22 cellular contexts compared by ENCODE assay signal in the genomic region with DNA sequence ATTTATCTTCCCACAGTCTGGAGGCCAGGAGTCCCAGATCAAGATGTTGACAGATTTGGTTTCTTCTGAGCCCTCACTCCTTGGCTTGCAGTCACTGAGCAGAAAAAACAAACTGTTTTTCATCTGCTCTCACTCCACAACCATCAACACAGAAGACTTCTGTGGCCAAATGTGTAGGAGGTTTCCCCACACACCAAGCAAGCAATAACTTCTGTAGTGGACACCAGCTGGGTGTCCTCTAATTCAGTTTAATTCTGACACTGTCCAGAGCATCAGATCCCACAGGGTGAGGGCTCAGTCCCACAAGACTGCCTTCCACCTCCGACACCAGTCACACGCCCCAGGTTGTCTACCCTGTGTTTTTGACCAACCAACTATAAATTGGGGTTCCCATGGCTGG.
DNase-seq lines count a peak whose midpoint lies in the region; ATAC-seq, FAIRE-seq and TF ChIP-seq lines count a peak whose summit lies in the region.
"Had no signal": no experiment of that assay in that cellular context is flagged by ENCODE, and none has a peak within 500 bp of the region (broad histone marks: within the 10 kb centered on the region; RNA-seq: fewer than 3 reads in every experiment).

No MANE protein-coding gene starts in this region.

- H3K18ac ChIP-seq in H1 (ENCODE audit: extremely low read depth, low read length) = no peak overlapping the region

- no peaks in the 10 kb centered on the region for H3K79me1 ChIP-seq in H1 (ENCODE audit: low read depth, low read length)

- CTCF ChIA-PET in H1 (lab: Charles Lee; ENCODE audit: partially characterized antibody) = interaction anchor here (1.3 kb wide), 1 partner anchor 192 kb away, joined by 3 read pairs; no protein-coding TSS in a partner anchor

- H3K4me2 ChIP-seq in H1 (ENCODE audit: insufficient read depth in 1 of 2, low read depth in 2 of 2, low read length in 2 of 2) = no peak overlapping the region

- H3K23ac ChIP-seq in H1 (ENCODE audit: insufficient read length) = peak overlapping the region; percentile 12

- H3K9me3 ChIP-seq in SJSA1 (replicated peaks) (no peaks in the 10 kb centered on the region), H1 (ENCODE audit: insufficient read depth in 2 of 2, low read depth in 1 of 2, low read length in 1 of 2) (no peaks in the 10 kb centered on the region), left lung (no peaks in the 10 kb centered on the region), stomach smooth muscle (ENCODE audit: control insufficient read depth in 2 of 2, low read length in 2 of 2) (no peaks in the 10 kb centered on the region)
- H3K9me3 ChIP-seq: upper lobe of left lung had no signal

- no peak overlapping the region for H2BK20ac ChIP-seq in H1 (ENCODE audit: low read length)

- intact Hi-C loops in left lung (cut with DNase I) = no loop called here

- 0 out of 4 replicates have a peak, but pooled peaks cover 0 to 3% of the 10 kb centered on the region in 2 experiments for H3K79me2 ChIP-seq in H1 (ENCODE audit: control insufficient read depth in 1 of 2, insufficient read depth in 2 of 2, low read length in 2 of 2)

- no peak overlapping the region for H3K4ac ChIP-seq in H1 (replicated peaks; ENCODE audit: insufficient read length, low read depth, low read length)

- H3K9ac ChIP-seq in H1 (replicated peaks in 1 of 4; ENCODE audit: extremely low read depth in 1 of 4, low read depth in 3 of 4, low read length in 3 of 4) (no peak overlapping the region), stomach smooth muscle (ENCODE audit: low read length in 2 of 2) (no peak overlapping the region)

- no peak for TF ChIP-seq POLR2A in H1 (IDR thresholded peaks at IDR 0.05; ENCODE audit: control extremely low read depth in 1 of 2, low read depth in 2 of 2, low read length in 2 of 2)

- H2BK5ac ChIP-seq in H1 (ENCODE audit: low read depth, low read length) = no peak overlapping the region

- FAIRE-seq in H1 (lab: Jason Lieb, UNC) = no peak
- FAIRE-seq: HTR-8/SVneo had no signal

- POLR2A ChIA-PET in H1 (lab: Charles Lee; ENCODE audit: partially characterized antibody) = no interaction called here

- TF ChIP-seq CTCF in H1 (IDR thresholded peaks at IDR 0.05; ENCODE audit: control extremely low read depth in 1 of 3, insufficient read depth in 1 of 3, low read depth in 1 of 3, low read length in 3 of 3) = no peak
- no peak for TF ChIP-seq CTCF in left lung (IDR thresholded peaks at IDR 0.05)

- H2BK12ac ChIP-seq in H1 (ENCODE audit: low read depth, low read length) = no peak overlapping the region

- ATAC-seq in left lung = peak; percentile 52
- ATAC-seq in HG03280 (IDR thresholded peaks at IDR 0.05; ENCODE audit: unreplicated experiment) = no peak
- ATAC-seq: activated T-helper 17 cell treated with anti-CD3 and anti-CD28 coated beads, Interleukin-2, amount 50 U/mL, for 72 hours; T-cell had no signal

- H3K56ac ChIP-seq in H1 (replicated peaks; ENCODE audit: insufficient read length, low read depth, low read length) = no peak overlapping the region

- H3K36me3 ChIP-seq in SJSA1 (peaks cover 13% of the 10 kb centered on the region), H1 (ENCODE audit: control insufficient read depth in 2 of 4, insufficient read depth in 4 of 4, low read length in 3 of 4) (no peaks in the 10 kb centered on the region), left lung (no peaks in the 10 kb centered on the region), stomach smooth muscle (ENCODE audit: control insufficient read depth in 2 of 2, insufficient read depth in 2 of 2, low read length in 2 of 2) (no peaks in the 10 kb centered on the region)
- H3K36me3 ChIP-seq: upper lobe of left lung had no signal

- no peak overlapping the region for H4K8ac ChIP-seq in H1 (ENCODE audit: extremely low read depth, insufficient read depth, low read length)

- no peak overlapping the region for H3K14ac ChIP-seq in H1 (ENCODE audit: insufficient read length)

- H4K20me1 ChIP-seq in H1 (replicated peaks in 1 of 2; ENCODE audit: control insufficient read depth in 1 of 2, insufficient read depth in 2 of 2, low read length in 2 of 2) = no peaks in the 10 kb centered on the region

- H4K5ac ChIP-seq in H1 (ENCODE audit: insufficient read length, low read depth, low read length) = no peak overlapping the region

- no peak overlapping the region for H3K4me3 ChIP-seq in SJSA1
- H3K4me3 ChIP-seq in H1 (ENCODE audit: extremely low read depth in 1 of 4, insufficient read depth in 2 of 4, low read depth in 3 of 4, low read length in 4 of 4) = no peak overlapping the region
- no peak overlapping the region for H3K4me3 ChIP-seq in left lung
- H3K4me3 ChIP-seq in stomach smooth muscle (ENCODE audit: low read length in 2 of 2) = no peak overlapping the region
- H3K4me3 ChIP-seq: upper lobe of left lung had no signal

- WGBS in H1 (ENCODE audit: extremely low coverage in 1 of 2, insufficient coverage in 1 of 2, insufficient read length in 1 of 2, insufficient replicate concordance in 2 of 2, low coverage in 1 of 2, low lambda C conversion rate in 2 of 2, missing lambda C conversion rate in 1 of 2), 2 experiments = 94% methylated on average over 2 of the region's 2 CpGs; no CpG with 5 or more reads in 1 of the 2 experiments

- H3K23me2 ChIP-seq in H1 (ENCODE audit: low read depth, low read length) = no peaks in the 10 kb centered on the region

- H3K27ac ChIP-seq in SJSA1 = peak overlapping the region; percentile 81; the same call in 1 of the 2 replicates
- H3K27ac ChIP-seq in H1 (ENCODE audit: low read depth, low read length) = no peak overlapping the region
- peak overlapping the region in 1 of 2 donors; percentile 49 for H3K27ac ChIP-seq in left lung
- peak overlapping the region; percentile 2 for H3K27ac ChIP-seq in stomach smooth muscle (ENCODE audit: low read length)
- H3K27ac ChIP-seq: epithelial cell of prostate, upper lobe of left lung had no signal

- no peak overlapping the region for H2BK15ac ChIP-seq in H1 (ENCODE audit: low read length)

- H2AK5ac ChIP-seq in H1 (ENCODE audit: low read depth, low read length) = no peak overlapping the region

- H3K4me1 ChIP-seq in SJSA1 (replicated peaks) (peaks cover 36% of the 10 kb centered on the region), H1 (replicated peaks in 1 of 4; ENCODE audit: control insufficient read depth in 3 of 4, insufficient read depth in 4 of 4, low read length in 3 of 4) (no peaks in the 10 kb centered on the region; a peak in 1 of 7 replicates), left lung (peaks cover 22% of the 10 kb centered on the region in 2 donors), stomach smooth muscle (ENCODE audit: control insufficient read depth, insufficient read depth, low read length) (peaks cover 21% of the 10 kb centered on the region)

- no peak overlapping the region for H2AFZ ChIP-seq in H1 (ENCODE audit: low read length)

- H4K91ac ChIP-seq in H1 (replicated peaks; ENCODE audit: insufficient read length, low read length) = no peak overlapping the region

- no peak for TF ChIP-seq EP300 in H1 (IDR thresholded peaks at IDR 0.05; ENCODE audit: borderline replicate concordance in 1 of 2, low read depth in 2 of 2, low read length in 2 of 2)

- H3K27me3 ChIP-seq in SJSA1 (replicated peaks) (no peaks in the 10 kb centered on the region), H1 (replicated peaks in 1 of 4; ENCODE audit: control insufficient read depth in 3 of 4, extremely low read depth in 1 of 4, insufficient read depth in 3 of 4, low read length in 3 of 4) (no peaks in the 10 kb centered on the region), left lung (no peaks in the 10 kb centered on the region), stomach smooth muscle (ENCODE audit: control insufficient read depth in 1 of 2, insufficient read depth in 2 of 2, low read length in 2 of 2) (no peaks in the 10 kb centered on the region)
- H3K27me3 ChIP-seq: upper lobe of left lung had no signal

- DNase-seq in SJSA1 (ENCODE audit: low read depth in 1 of 2, low spot score in 2 of 2) (no peak), H1 (ENCODE audit: low read depth in 1 of 2, low spot score in 2 of 2) (no peak), left lung (no peak), NCI-H2171 treated with DMSO at 0.1 percent for 48 hours (lab: John Stamatoyannopoulos, UW) (no peak), kidney tubule cell (ENCODE audit: low spot score) (no peak)
- DNase-seq in activated CD4-positive, alpha-beta T cell treated with anti-CD3 and anti-CD28 coated beads for 1 hour = no peak
- DNase-seq: activated CD4-positive, alpha-beta T cell treated with anti-CD3 and anti-CD28 coated beads, Interleukin-2, amount 10 ng/mL, durations not matched to agents 7 days and 5 days; activated naive CD8-positive, alpha-beta T cell treated with anti-CD3 and anti-CD28 coated beads, Interleukin-2, amount 10 ng/mL, durations not matched to agents 7 days and 5 days; DMS79 treated with DMSO at 0.1 percent for 48 hours; Karpas-422; NCI-H1694 treated with DMSO at 0.1 percent for 48 hours; NCI-H345; OCI-M1; SIG-M5; stimulated activated naive CD4-positive, alpha-beta T cell treated with Interleukin-2 at 50 U/mL for 16 hours; T-cell; upper lobe of left lung had no signal

- TF ChIP-seq RAD21 in H1 (IDR thresholded peaks at IDR 0.05 in 1 of 2, conservative IDR thresholded peaks at IDR 0.05 in 1 of 2; ENCODE audit: low read depth in 2 of 2, low read length in 2 of 2) = no peak

- H2BK120ac ChIP-seq in H1 (replicated peaks; ENCODE audit: low read depth, low read length) = no peak overlapping the region

TF ChIP-seq in H1, 55 proteins besides CTCF, POLR2A, EP300 and RAD21:
- TF ChIP-seq TEAD4 (IDR thresholded peaks at IDR 0.05; ENCODE audit: low read depth, low read length) = no peak
- TF ChIP-seq TBP (IDR thresholded peaks at IDR 0.05; ENCODE audit: low read depth, low read length) = no peak
- no peak for TF ChIP-seq SAP30 (IDR thresholded peaks at IDR 0.05; ENCODE audit: insufficient read depth, insufficient replicate concordance, low read length)
- TF ChIP-seq CEBPB (IDR thresholded peaks at IDR 0.05; ENCODE audit: low read depth, low read length) = no peak
- no peak for TF ChIP-seq PHF8 (conservative IDR thresholded peaks at IDR 0.05; ENCODE audit: low read depth, low read length)
- no peak for TF ChIP-seq GTF2F1 (IDR thresholded peaks at IDR 0.05; ENCODE audit: borderline replicate concordance, low read depth, low read length)
- no peak for TF ChIP-seq JUND (IDR thresholded peaks at IDR 0.05; ENCODE audit: low read length)
- TF ChIP-seq SUZ12 (IDR thresholded peaks at IDR 0.05; ENCODE audit: low read length) = no peak
- TF ChIP-seq SIN3A (conservative IDR thresholded peaks at IDR 0.05 in 1 of 2, IDR thresholded peaks at IDR 0.05 in 1 of 2; ENCODE audit: low read depth in 1 of 2, low read length in 2 of 2) = no peak
- TF ChIP-seq POU5F1 (IDR thresholded peaks at IDR 0.05; ENCODE audit: low read depth, low read length) = no peak
- TF ChIP-seq SP4 (IDR thresholded peaks at IDR 0.05; ENCODE audit: low read length) = no peak
- TF ChIP-seq KDM4A (IDR thresholded peaks at IDR 0.05; ENCODE audit: low read depth, low read length, severe bottlenecking) = no peak
- no peak for TF ChIP-seq HDAC2 (IDR thresholded peaks at IDR 0.05; ENCODE audit: borderline replicate concordance in 1 of 2, low read depth in 2 of 2, low read length in 2 of 2)
- TF ChIP-seq KDM5A (IDR thresholded peaks at IDR 0.05; ENCODE audit: low read length) = no peak
- TF ChIP-seq RFX5 (IDR thresholded peaks at IDR 0.05; ENCODE audit: borderline replicate concordance, low read depth, low read length) = no peak
TF ChIP-seq in H1: peak in this region for 0.
